Comparison of ENCODE assay signal across 15 cellular contexts in genomic region chr11:129412501-129412900, GRCh38. TPM values are rescaled to one million over a fixed set of nuclear protein-coding genes. Genes with fewer than 3 reads are reported as not detected.
"Had no signal": no experiment of that assay in that cellular context is flagged by ENCODE, and none has a peak within 500 bp of the region (broad histone marks: within the 10 kb centered on the region; RNA-seq: fewer than 3 reads in every experiment).

No MANE protein-coding gene starts in this region.

- H3K9me3 Mint-ChIP-seq: activated naive CD8-positive, alpha-beta T cell treated with anti-CD3 and anti-CD28 coated beads for 36 hours; activated T-cell treated with anti-CD3 and anti-CD28 coated beads, Interleukin-2, amount 50 U/mL, for 4 hours; dendritic cell treated with granulocyte-macrophage colony-stimulating factor and Interleukin-4, amounts not matched to agents 40 ng/mL and 50 ng/mL, for 4 days had no signal

- DNase-seq: activated CD4-positive, alpha-beta T cell treated with anti-CD3 and anti-CD28 coated beads, Interleukin-2, amount 50 U/mL, for 4 hours; activated effector memory CD4-positive, alpha-beta T cell treated with anti-CD3 and anti-CD28 coated beads, Interleukin-2, amount 50 U/mL, for 16 hours; activated naive CD8-positive, alpha-beta T cell treated with anti-CD3 and anti-CD28 coated beads for 36 hours; activated T-cell treated with anti-CD3 and anti-CD28 coated beads, Interleukin-2, amount 50 U/mL, for 4 hours; brain microvascular endothelial cell; left cardiac atrium; naive thymus-derived CD4-positive, alpha-beta T cell had no signal

- H3K4me3 Mint-ChIP-seq: activated naive CD8-positive, alpha-beta T cell treated with anti-CD3 and anti-CD28 coated beads for 36 hours; activated T-cell treated with anti-CD3 and anti-CD28 coated beads, Interleukin-2, amount 50 U/mL, for 4 hours; dendritic cell treated with granulocyte-macrophage colony-stimulating factor and Interleukin-4, amounts not matched to agents 40 ng/mL and 50 ng/mL, for 4 days; naive thymus-derived CD4-positive, alpha-beta T cell had no signal

- H3K9me3 ChIP-seq: neutrophil, tibial nerve had no signal

- H3K27me3 ChIP-seq: brain microvascular endothelial cell, neutrophil, tibial nerve had no signal

- H3K36me3 ChIP-seq: brain microvascular endothelial cell, neutrophil, tibial nerve had no signal

- H3K36me3 Mint-ChIP-seq: activated naive CD8-positive, alpha-beta T cell treated with anti-CD3 and anti-CD28 coated beads for 36 hours; naive thymus-derived CD4-positive, alpha-beta T cell had no signal

- H3K4me3 ChIP-seq: lung, skin epidermis, tibial nerve had no signal

- FAIRE-seq: TTC549 had no signal

- H3K27ac ChIP-seq: brain microvascular endothelial cell, neutrophil, skin epidermis, tibial nerve had no signal

- H3K27ac Mint-ChIP-seq: activated naive CD8-positive, alpha-beta T cell treated with anti-CD3 and anti-CD28 coated beads for 36 hours; dendritic cell treated with granulocyte-macrophage colony-stimulating factor and Interleukin-4, amounts not matched to agents 40 ng/mL and 50 ng/mL, for 4 days; naive thymus-derived CD4-positive, alpha-beta T cell had no signal

- ATAC-seq: activated CD4-positive, CD25-positive, alpha-beta regulatory T cell treated with anti-CD3 and anti-CD28 coated beads, Interleukin-2, amount 50 U/mL, for 24 hours; activated T-cell treated with anti-CD3 and anti-CD28 coated beads, Interleukin-2, amount 50 U/mL, for 4 hours; left cardiac atrium; naive thymus-derived CD4-positive, alpha-beta T cell had no signal

- H3K27me3 Mint-ChIP-seq: dendritic cell treated with granulocyte-macrophage colony-stimulating factor and Interleukin-4, amounts not matched to agents 40 ng/mL and 50 ng/mL, for 4 days had no signal

- H3K4me1 ChIP-seq: tibial nerve had no signal

RNA-seq across cellular contexts. Expression of gene BARX2, which starts 36.9 kb away (rescaled TPM):
- total RNA-seq: glomerular endothelial cell, left cardiac atrium, tibial nerve had no signal
- polyA plus RNA-seq: naive thymus-derived CD4-positive, alpha-beta T cell had no signal
